ENCODE assay signal across 18 cellular contexts in genomic region chr11:83036701-83037100, GRCh38.
"Had no signal": no experiment of that assay in that cellular context is flagged by ENCODE, and none has a peak within 500 bp of the region (broad histone marks: within the 10 kb centered on the region; RNA-seq: fewer than 3 reads in every experiment).

No MANE protein-coding gene starts in this region.

- H3K4me3 Mint-ChIP-seq: activated CD4-positive, alpha-beta memory T cell treated with anti-CD3 and anti-CD28 coated beads, Interleukin-2, amount 10 ng/mL, durations not matched to agents 7 days and 5 days; activated T-cell treated with anti-CD3 and anti-CD28 coated beads, Interleukin-2, amount 50 U/mL, for 24 hours; immature natural killer cell; mesothelial cell of epicardium; T-helper 2 cell treated with Interferon-gamma antibody and Interleukin-4, amounts not matched to agents 5 μg/mL and 100 μg/mL, for 36 hours had no signal

- H3K27ac Mint-ChIP-seq: activated CD4-positive, alpha-beta memory T cell treated with anti-CD3 and anti-CD28 coated beads, Interleukin-2, amount 10 ng/mL, durations not matched to agents 7 days and 5 days; activated T-cell treated with anti-CD3 and anti-CD28 coated beads, Interleukin-2, amount 50 U/mL, for 24 hours; immature natural killer cell; mesothelial cell of epicardium; T-helper 2 cell treated with Interferon-gamma antibody and Interleukin-4, amounts not matched to agents 5 μg/mL and 100 μg/mL, for 36 hours had no signal

- H3K4me3 ChIP-seq: body of pancreas, pancreas had no signal

- H3K36me3 ChIP-seq: pancreas had no signal

- H3K27ac ChIP-seq: body of pancreas, pancreas had no signal

- DNase-seq: activated CD4-positive, alpha-beta memory T cell treated with anti-CD3 and anti-CD28 coated beads, Interleukin-2, amount 10 ng/mL, durations not matched to agents 7 days and 5 days; activated naive CD4-positive, alpha-beta T cell treated with anti-CD3 and anti-CD28 coated beads, Interleukin-2, amount 50 U/mL, for 16 hours; activated T-cell treated with anti-CD3 and anti-CD28 coated beads, Interleukin-2, amount 50 U/mL, for 24 hours; amygdala; body of pancreas; central memory CD4-positive, alpha-beta T cell; cortex of kidney; effector CD8-positive, alpha-beta T cell; foreskin fibroblast; immature natural killer cell; pancreas; stimulated activated CD4-positive, alpha-beta T cell treated with anti-CD3 and anti-CD28 coated beads, Interleukin-15, amount 100 ng/mL, for 24 hours; stimulated activated CD4-positive, alpha-beta T cell treated with anti-CD3 and anti-CD28 coated beads, Interleukin-4, amount 100 ng/mL, for 1 hour; stimulated activated naive CD8-positive, alpha-beta T cell treated with anti-CD3 and anti-CD28 coated beads, Interleukin-15, Interleukin-2, amounts not matched to agents 100 U/mL and 50 U/mL, for 24 hours; trophoblast cell had no signal

- H3K27me3 ChIP-seq: body of pancreas, pancreas had no signal

- ATAC-seq: body of pancreas; pancreas; stimulated activated naive CD8-positive, alpha-beta T cell treated with anti-CD3 and anti-CD28 coated beads, Interleukin-15, Interleukin-2, amounts not matched to agents 100 U/mL and 50 U/mL, for 24 hours had no signal

- FAIRE-seq: endothelial cell of umbilical vein, pancreas had no signal

- H3K27me3 Mint-ChIP-seq: activated CD4-positive, alpha-beta memory T cell treated with anti-CD3 and anti-CD28 coated beads, Interleukin-2, amount 10 ng/mL, durations not matched to agents 7 days and 5 days; activated T-cell treated with anti-CD3 and anti-CD28 coated beads, Interleukin-2, amount 50 U/mL, for 24 hours had no signal

- H3K9me3 ChIP-seq: body of pancreas, pancreas had no signal

- H3K9me3 Mint-ChIP-seq: activated T-cell treated with anti-CD3 and anti-CD28 coated beads, Interleukin-2, amount 50 U/mL, for 24 hours; immature natural killer cell; mesothelial cell of epicardium; T-helper 2 cell treated with Interferon-gamma antibody and Interleukin-4, amounts not matched to agents 5 μg/mL and 100 μg/mL, for 36 hours had no signal

- H3K36me3 Mint-ChIP-seq: mesothelial cell of epicardium had no signal
